8 cellular contexts compared by ENCODE assay signal in genomic region chr10:88934900-88935672, GRCh38. TPM values are rescaled to one million over a fixed set of nuclear protein-coding genes. Genes with fewer than 3 reads are reported as not detected.
DNase-seq lines count a peak whose midpoint lies in the region; ATAC-seq and TF ChIP-seq lines count a peak whose summit lies in the region.

No MANE protein-coding gene starts in this region.

- H3K4me1 Mint-ChIP-seq in activated CD8-positive, alpha-beta T cell treated with anti-CD3 and anti-CD28 coated beads for 36 hours (ENCODE audit: low read depth), result peaks cover 24% of the 10 kb centered on the region

- TF ChIP-seq CTCF in activated CD8-positive, alpha-beta T cell treated with anti-CD3 and anti-CD28 coated beads for 36 hours (IDR thresholded peaks at IDR 0.05), result peak; percentile 97

- ATAC-seq in HG03378 (IDR thresholded peaks at IDR 0.05; ENCODE audit: unreplicated experiment) (peak; percentile 34), HG03097 (IDR thresholded peaks at IDR 0.05; ENCODE audit: low FRiP score, unreplicated experiment) (no peak)
- ATAC-seq in activated CD8-positive, alpha-beta T cell treated with anti-CD3 and anti-CD28 coated beads for 36 hours, result peak; percentile 72

- POLR2A ChIA-PET in activated CD8-positive, alpha-beta T cell treated with anti-CD3 and anti-CD28 coated beads for 36 hours (lab: Charles Lee), result interaction anchor here (0.6 to 1.0 kb wide), 2 partner anchors 86 to 207 kb away, joined by 3 read pairs; no protein-coding TSS in a partner anchor

- H3K27me3 Mint-ChIP-seq in activated CD8-positive, alpha-beta T cell treated with anti-CD3 and anti-CD28 coated beads for 36 hours, result no peaks in the 10 kb centered on the region

- no peaks in the 10 kb centered on the region for H3K9me3 Mint-ChIP-seq in activated CD8-positive, alpha-beta T cell treated with anti-CD3 and anti-CD28 coated beads for 36 hours

- intact Hi-C loops in activated CD8-positive, alpha-beta T cell treated with anti-CD3 and anti-CD28 coated beads for 36 hours (cut with micrococcal nuclease), result loop anchor here (1.0 to 10.0 kb wide), 4 partner anchors 50 to 278 kb away; no protein-coding TSS in a partner anchor

- no peak overlapping the region for H3K4me3 Mint-ChIP-seq in activated CD8-positive, alpha-beta T cell treated with anti-CD3 and anti-CD28 coated beads for 36 hours

- peak overlapping the region; percentile 14; the same call in 1 of the 2 replicates for H3K4me3 ChIP-seq in GM08714 (ENCODE audit: low read length)

- DNase-seq in NCI-H774 (lab: John Stamatoyannopoulos, UW) (peak; percentile 23), medulla oblongata (ENCODE audit: extremely low spot score) (peak; percentile 93)
- peak; percentile 85 for DNase-seq in activated CD8-positive, alpha-beta T cell treated with anti-CD3 and anti-CD28 coated beads for 36 hours
- peak; percentile 63 for DNase-seq in effector CD4-positive, alpha-beta T cell
- peak; percentile 26 for DNase-seq in stimulated activated CD8-positive, alpha-beta memory T cell treated with anti-CD3 and anti-CD28 coated beads, Interleukin-12 subunit alpha, Interleukin-12 subunit beta, amount 100 ng/mL, for 24 hours (ENCODE audit: extremely low read depth)

- peaks cover 6% of the 10 kb centered on the region for H3K36me3 Mint-ChIP-seq in activated CD8-positive, alpha-beta T cell treated with anti-CD3 and anti-CD28 coated beads for 36 hours (ENCODE audit: low read depth)

- CTCF ChIA-PET in activated CD8-positive, alpha-beta T cell treated with anti-CD3 and anti-CD28 coated beads for 36 hours (lab: Charles Lee), result interaction anchor here (0.6 to 12.5 kb wide), 79 partner anchors 9 to 316 kb away, joined by 3 to 432 read pairs (median 6); partner anchors contain the start of genes CH25H, FAS, LIPA and STAMBPL1

- peak overlapping the region; percentile 59 for H3K27ac Mint-ChIP-seq in activated CD8-positive, alpha-beta T cell treated with anti-CD3 and anti-CD28 coated beads for 36 hours

RNA-seq across cellular contexts. Expression of gene ACTA2, which starts 17.5 kb away (rescaled TPM):
- 10 to 100 TPM; 13.3 to 14.9 TPM for total RNA-seq in activated CD8-positive, alpha-beta T cell treated with anti-CD3 and anti-CD28 coated beads for 36 hours

RNA-seq across cellular contexts. Expression of gene STAMBPL1, which starts 55.0 kb away (rescaled TPM):
- 10 to 100 TPM; 71.1 to 76.5 TPM for total RNA-seq in activated CD8-positive, alpha-beta T cell treated with anti-CD3 and anti-CD28 coated beads for 36 hours

RNA-seq across cellular contexts. Expression of gene FAS, which starts 55.5 kb away (rescaled TPM):
- 10 to 100 TPM; 48.6 to 49.0 TPM for total RNA-seq in activated CD8-positive, alpha-beta T cell treated with anti-CD3 and anti-CD28 coated beads for 36 hours

Comparison
In these comparisons a context has a peak if more than half of its experiments do, and no peak if none do; other contexts are left out.
1. DNase-seq: peak in every context shown above with its lines; median percentile 93 in medulla oblongata; 85 in activated CD8-positive, alpha-beta T cell treated with anti-CD3 and anti-CD28 coated beads for 36 hours; 63 in effector CD4-positive, alpha-beta T cell; 26 in stimulated activated CD8-positive, alpha-beta memory T cell treated with anti-CD3 and anti-CD28 coated beads, Interleukin-12 subunit alpha, Interleukin-12 subunit beta, amount 100 ng/mL, for 24 hours; 23 in NCI-H774.